ENCODE assay signal across 14 cellular contexts in the genomic region with DNA sequence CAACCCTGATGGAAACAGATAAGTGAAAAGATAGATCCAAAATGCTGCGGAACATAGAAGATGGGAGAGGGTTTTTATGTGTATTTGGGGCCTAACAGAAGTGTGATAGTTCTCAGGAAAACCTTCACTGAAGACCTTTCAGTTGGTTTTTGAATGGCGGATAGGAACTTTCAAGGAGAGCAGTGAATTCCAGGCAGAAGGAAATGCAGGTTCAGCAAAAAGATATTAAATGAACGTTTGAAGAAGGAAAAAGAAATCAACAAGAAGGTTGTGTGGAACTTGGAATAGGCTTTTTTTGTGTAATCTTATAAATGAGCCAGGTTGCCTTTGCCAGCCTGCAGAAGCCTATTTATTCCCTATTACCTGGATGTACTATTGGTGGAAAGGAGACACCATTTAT. TPM values are rescaled to one million over a fixed set of nuclear protein-coding genes. Genes with fewer than 3 reads are reported as not detected.
DNase-seq lines count a peak whose midpoint lies in the region; ATAC-seq, FAIRE-seq and TF ChIP-seq lines count a peak whose summit lies in the region.
"Had no signal": no experiment of that assay in that cellular context is flagged by ENCODE, and none has a peak within 500 bp of the region (broad histone marks: within the 10 kb centered on the region; RNA-seq: fewer than 3 reads in every experiment).

No MANE protein-coding gene starts in this region.

- H3K9me3 ChIP-seq in BLaER1 treated with 17β-estradiol and CSF1 and Interleukin-3, amounts not matched to agents 10 nM and 100 nM (replicated peaks in 1 of 11), result no peaks in the 10 kb centered on the region

- ATAC-seq in activated T-helper 17 cell treated with anti-CD3 and anti-CD28 coated beads, Interleukin-2, amount 50 U/mL, for 72 hours (replicated peaks), result no peak
- ATAC-seq in natural killer cell, result no peak

- no peaks in the 10 kb centered on the region for H3K9me3 Mint-ChIP-seq in activated T-helper 17 cell treated with anti-CD3 and anti-CD28 coated beads, Interleukin-2, amount 50 U/mL, for 72 hours
- no peaks in the 10 kb centered on the region for H3K9me3 Mint-ChIP-seq in natural killer cell

- intact Hi-C loops in natural killer cell (cut with micrococcal nuclease), result loop anchor here (5.0 to 10.0 kb wide), 2 partner anchors 257 to 340 kb away; no protein-coding TSS in a partner anchor

- H3K9ac ChIP-seq in BLaER1 treated with 17β-estradiol and CSF1 and Interleukin-3, amounts not matched to agents 10 nM and 100 nM, result peak overlapping the region in 4 of 11 experiments; percentile 92 to 97 (median 96); a peak in 8 of 22 replicates

- peak overlapping the region; percentile 68 to 94 (median 86); a peak in 18 of 20 replicates for H3K4me3 ChIP-seq in BLaER1 treated with 17β-estradiol and CSF1 and Interleukin-3, amounts not matched to agents 10 nM and 100 nM

- H3K4me2 ChIP-seq in BLaER1 treated with 17β-estradiol and CSF1 and Interleukin-3, amounts not matched to agents 10 nM and 100 nM, result peak overlapping the region; percentile 78 to 94 (median 89)

- H3K4me3 Mint-ChIP-seq in activated T-helper 17 cell treated with anti-CD3 and anti-CD28 coated beads, Interleukin-2, amount 50 U/mL, for 72 hours, result peak overlapping the region; percentile 87
- peak overlapping the region; percentile 97 for H3K4me3 Mint-ChIP-seq in natural killer cell

- peaks cover 12% of the 10 kb centered on the region for H3K36me3 Mint-ChIP-seq in activated T-helper 17 cell treated with anti-CD3 and anti-CD28 coated beads, Interleukin-2, amount 50 U/mL, for 72 hours (ENCODE audit: low read depth)
- H3K36me3 Mint-ChIP-seq in natural killer cell, result no peaks in the 10 kb centered on the region

- H3K27me3 ChIP-seq in BLaER1 treated with 17β-estradiol and CSF1 and Interleukin-3, amounts not matched to agents 10 nM and 100 nM, result no peaks in the 10 kb centered on the region
- H3K27me3 ChIP-seq: cardiac muscle cell had no signal

- H3K4me1 Mint-ChIP-seq in activated T-helper 17 cell treated with anti-CD3 and anti-CD28 coated beads, Interleukin-2, amount 50 U/mL, for 72 hours, result peaks cover 22% of the 10 kb centered on the region
- peaks cover 53 to 68% of the 10 kb centered on the region in 2 donors for H3K4me1 Mint-ChIP-seq in natural killer cell

- H3K36me3 ChIP-seq in BLaER1 treated with 17β-estradiol and CSF1 and Interleukin-3, amounts not matched to agents 10 nM and 100 nM, result peaks cover 5 to 47% (median 22%) of the 10 kb centered on the region in 11 experiments; a peak in 17 of 22 replicates
- H3K36me3 ChIP-seq: cardiac muscle cell had no signal

- H3K27ac ChIP-seq in BLaER1 treated with 17β-estradiol and CSF1 and Interleukin-3, amounts not matched to agents 10 nM and 100 nM, result no peak overlapping the region
- H3K27ac ChIP-seq: cardiac muscle cell had no signal

- peaks cover 0 to 51% (median 14%) of the 10 kb centered on the region in 11 experiments; a peak in 9 of 22 replicates for H4K20me1 ChIP-seq in BLaER1 treated with 17β-estradiol and CSF1 and Interleukin-3, amounts not matched to agents 10 nM and 100 nM

- peak; percentile 4 for FAIRE-seq in GM19239 (lab: Jason Lieb, UNC)

- H3K27ac Mint-ChIP-seq in activated T-helper 17 cell treated with anti-CD3 and anti-CD28 coated beads, Interleukin-2, amount 50 U/mL, for 72 hours, result no peak overlapping the region
- H3K27ac Mint-ChIP-seq in natural killer cell, result no peak overlapping the region

- no peak for DNase-seq in GM19239 (ENCODE audit: insufficient read length, low spot score)
- no peak for DNase-seq in natural killer cell
- DNase-seq in NCI-H226, result no peak
- no peak for DNase-seq in SIG-M5 (lab: John Stamatoyannopoulos, UW)
- DNase-seq in NCI-H510A (lab: John Stamatoyannopoulos, UW), result no peak
- DNase-seq in activated CD8-positive, alpha-beta memory T cell treated with anti-CD3 and anti-CD28 coated beads, Interleukin-2, amount 50 U/mL, for 48 hours, result no peak
- DNase-seq: activated CD4-positive, alpha-beta T cell treated with anti-CD3 and anti-CD28 coated beads, Interleukin-2, amount 50 U/mL, for 48 hours; C1 segment of cervical spinal cord; EL; NCI-H2081 treated with DMSO at 0.1 percent for 48 hours; NCI-H748 treated with DMSO at 0.1 percent for 48 hours had no signal

- H3K27me3 Mint-ChIP-seq in activated T-helper 17 cell treated with anti-CD3 and anti-CD28 coated beads, Interleukin-2, amount 50 U/mL, for 72 hours, result no peaks in the 10 kb centered on the region
- H3K27me3 Mint-ChIP-seq in natural killer cell (ENCODE audit: low read depth in 2 of 2), result no peaks in the 10 kb centered on the region

- TF ChIP-seq CTCF in natural killer cell (IDR thresholded peaks at IDR 0.05), result no peak

- peaks cover 17 to 41% (median 35%) of the 10 kb centered on the region in 10 experiments for H3K4me1 ChIP-seq in BLaER1 treated with 17β-estradiol and CSF1 and Interleukin-3, amounts not matched to agents 10 nM and 100 nM

RNA-seq across cellular contexts. Expression of gene PPIP5K2, which starts 2.1 kb away (rescaled TPM):
- 10 to 100 TPM; 47.1 to 53.3 TPM for total RNA-seq in activated T-helper 17 cell treated with anti-CD3 and anti-CD28 coated beads, Interleukin-2, amount 50 U/mL, for 72 hours
- 10 to 100 TPM; 71.4 to 85.3 (median 72.8) TPM for total RNA-seq in natural killer cell

RNA-seq across cellular contexts. Expression of gene GIN1, which starts 2.3 kb away (rescaled TPM):
- 1 to 10 TPM; 5.6 to 8.5 TPM for total RNA-seq in activated T-helper 17 cell treated with anti-CD3 and anti-CD28 coated beads, Interleukin-2, amount 50 U/mL, for 72 hours
- 1 to 10 TPM; 3.3 to 3.6 (median 3.4) TPM for total RNA-seq in natural killer cell
